Comparison of ENCODE assay signal across 8 cellular contexts in genomic region chr19:5727453-5728050, GRCh38. TPM values are rescaled to one million over a fixed set of nuclear protein-coding genes. Genes with fewer than 3 reads are reported as not detected.
"Had no signal": no experiment of that assay in that cellular context is flagged by ENCODE, and none has a peak within 500 bp of the region (broad histone marks: within the 10 kb centered on the region; RNA-seq: fewer than 3 reads in every experiment).

No MANE protein-coding gene starts in this region.

- H3K27ac ChIP-seq: HL-60, KMS-11 had no signal

- DNase-seq: IMR-90, KBM-7, KG1 had no signal

- H3K4me2 ChIP-seq: KMS-11 had no signal

- H3K9ac ChIP-seq: KMS-11 had no signal

- H3K9me3 Mint-ChIP-seq: IgD-negative memory B cell had no signal

- H3K4me3 ChIP-seq: K562 had no signal

- H3K36me3 Mint-ChIP-seq: IgD-negative memory B cell had no signal

- ATAC-seq: HepG2, K562 had no signal

- H3K4me1 Mint-ChIP-seq: IgD-negative memory B cell had no signal

- H3K27ac Mint-ChIP-seq: IgD-negative memory B cell had no signal

RNA-seq across cellular contexts. Expression of gene CATSPERD, which starts 7.1 kb away (rescaled TPM):
- polyA plus RNA-seq: IgD-negative memory B cell, IMR-90, K562 had no signal
